In the genomic region with DNA sequence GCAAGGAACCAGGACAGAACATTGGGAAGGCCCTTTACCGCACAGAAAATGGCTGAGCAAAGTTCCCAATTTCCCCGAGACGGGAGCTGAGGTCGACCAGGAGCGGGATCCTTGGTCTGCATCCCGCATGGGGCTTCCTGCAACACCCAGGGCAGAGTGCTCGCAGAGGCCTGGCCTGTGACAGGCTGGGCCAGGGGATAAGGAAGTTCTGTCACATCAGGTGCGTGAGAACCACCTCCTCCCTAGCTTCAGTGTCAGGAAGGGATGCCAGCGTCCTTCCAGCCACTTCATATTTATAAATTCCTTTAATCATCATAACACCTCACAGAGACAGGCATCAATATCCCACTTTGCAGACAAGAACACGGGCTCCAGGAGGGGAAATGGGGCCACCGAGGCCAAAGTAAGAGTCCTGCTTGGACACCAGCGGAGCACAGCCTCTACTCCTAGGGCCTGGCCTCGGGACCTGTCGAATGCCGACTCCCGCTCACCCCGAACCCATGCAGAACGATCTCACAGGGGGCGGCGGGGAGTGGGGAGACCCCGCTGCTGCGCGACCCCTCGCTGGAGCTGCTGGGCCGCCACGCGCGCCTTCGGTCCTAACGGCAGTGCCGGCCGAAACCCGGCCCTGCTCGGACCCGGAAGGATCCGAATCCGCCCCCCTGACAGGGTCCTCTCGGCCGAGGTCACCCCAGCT, we compare ENCODE assay signal across 8 cellular contexts. TPM values are rescaled to one million over a fixed set of nuclear protein-coding genes. Genes with fewer than 3 reads are reported as not detected.
DNase-seq lines count a peak whose midpoint lies in the region; ATAC-seq and TF ChIP-seq lines count a peak whose summit lies in the region.

No MANE protein-coding gene starts in this region.

- H3K4me2 ChIP-seq in osteoblast (ENCODE audit: insufficient read depth, low read length), result peak overlapping the region; percentile 90

- no peaks in the 10 kb centered on the region for H3K9me3 ChIP-seq in osteoblast (ENCODE audit: low read depth, low read length)

- POLR2A ChIA-PET in activated CD4-positive, alpha-beta memory T cell treated with anti-CD3 and anti-CD28 coated beads, Interleukin-2, amount 10 ng/mL, durations not matched to agents 7 days and 5 days (lab: Charles Lee), result interaction anchor here (0.6 to 4.4 kb wide), 28 partner anchors 9 to 487 kb away, joined by 3 to 51 read pairs (median 5); a partner anchor contains a TSS

- peaks cover 33% of the 10 kb centered on the region for H3K4me1 ChIP-seq in osteoblast (ENCODE audit: insufficient read depth, low read length)

- CTCF ChIA-PET in activated CD4-positive, alpha-beta memory T cell treated with anti-CD3 and anti-CD28 coated beads, Interleukin-2, amount 10 ng/mL, durations not matched to agents 7 days and 5 days (lab: Charles Lee), result interaction anchor here (0.8 to 2.5 kb wide), 13 partner anchors 10 to 312 kb away, joined by 3 to 9 read pairs (median 5); a partner anchor contains a TSS

- H3K4me3 ChIP-seq in GM08714 (ENCODE audit: low read length) (peak overlapping the region; percentile 84), fibroblast of mammary gland (ENCODE audit: control insufficient read depth, low read depth, low read length) (peak overlapping the region; percentile 95), osteoblast (ENCODE audit: insufficient read depth, low read length) (peak overlapping the region; percentile 99)

- peak overlapping the region; percentile 53 for H2AFZ ChIP-seq in osteoblast (ENCODE audit: low read length)

- H3K4me3 Mint-ChIP-seq in activated CD4-positive, alpha-beta memory T cell treated with anti-CD3 and anti-CD28 coated beads, Interleukin-2, amount 10 ng/mL, durations not matched to agents 7 days and 5 days, result peak overlapping the region; percentile 96

- H3K27me3 Mint-ChIP-seq in activated CD4-positive, alpha-beta memory T cell treated with anti-CD3 and anti-CD28 coated beads, Interleukin-2, amount 10 ng/mL, durations not matched to agents 7 days and 5 days, result no peaks in the 10 kb centered on the region

- no peaks in the 10 kb centered on the region for H3K9me3 Mint-ChIP-seq in activated CD4-positive, alpha-beta memory T cell treated with anti-CD3 and anti-CD28 coated beads, Interleukin-2, amount 10 ng/mL, durations not matched to agents 7 days and 5 days

- ATAC-seq in HG03066 (IDR thresholded peaks at IDR 0.05; ENCODE audit: low read depth, unreplicated experiment) (peak; percentile 19), GM21360 (IDR thresholded peaks at IDR 0.05; ENCODE audit: unreplicated experiment) (no peak), HG02938 (IDR thresholded peaks at IDR 0.05; ENCODE audit: unreplicated experiment) (no peak)

- no peak for TF ChIP-seq CTCF in fibroblast of mammary gland (conservative IDR thresholded peaks at IDR 0.05; ENCODE audit: control insufficient read depth, insufficient read depth, low read depth, low read length)
- no peak for TF ChIP-seq CTCF in osteoblast (IDR thresholded peaks at IDR 0.05; ENCODE audit: extremely low read depth, low read depth, low read length)

- peak overlapping the region; percentile 99 for H3K27ac ChIP-seq in osteoblast (ENCODE audit: low read depth, low read length)

- H3K79me2 ChIP-seq in osteoblast (ENCODE audit: insufficient read depth, low read length), result peaks cover 83% of the 10 kb centered on the region

- H3K36me3 Mint-ChIP-seq in activated CD4-positive, alpha-beta memory T cell treated with anti-CD3 and anti-CD28 coated beads, Interleukin-2, amount 10 ng/mL, durations not matched to agents 7 days and 5 days (ENCODE audit: low read depth), result peaks cover 55% of the 10 kb centered on the region

- H3K36me3 ChIP-seq in osteoblast (ENCODE audit: insufficient read depth, low read length), result peaks cover 55% of the 10 kb centered on the region

- no peaks in the 10 kb centered on the region for H3K27me3 ChIP-seq in osteoblast (ENCODE audit: insufficient read depth, low read length)

- DNase-seq in activated CD4-positive, alpha-beta memory T cell treated with anti-CD3 and anti-CD28 coated beads, Interleukin-2, amount 10 ng/mL, durations not matched to agents 7 days and 5 days, result peak; percentile 36
- DNase-seq in fibroblast of mammary gland (ENCODE audit: low read depth), result peak; percentile 16
- DNase-seq in osteoblast (ENCODE audit: insufficient read length, low spot score, missing footprints), result peak; percentile 95
- no peak for DNase-seq in GDM1 (lab: John Stamatoyannopoulos, UW)

- peaks cover 72% of the 10 kb centered on the region for H4K20me1 ChIP-seq in osteoblast (ENCODE audit: insufficient read depth, low read length)

- peak overlapping the region; percentile 100 for H3K27ac Mint-ChIP-seq in activated CD4-positive, alpha-beta memory T cell treated with anti-CD3 and anti-CD28 coated beads, Interleukin-2, amount 10 ng/mL, durations not matched to agents 7 days and 5 days

- peaks cover 62% of the 10 kb centered on the region for H3K4me1 Mint-ChIP-seq in activated CD4-positive, alpha-beta memory T cell treated with anti-CD3 and anti-CD28 coated beads, Interleukin-2, amount 10 ng/mL, durations not matched to agents 7 days and 5 days

RNA-seq across cellular contexts. Expression of a gene that starts 0.5 kb away (rescaled TPM):
- 10 to 100 TPM; 39.3 to 44.5 TPM for total RNA-seq in activated CD4-positive, alpha-beta memory T cell treated with anti-CD3 and anti-CD28 coated beads, Interleukin-2, amount 10 ng/mL, durations not matched to agents 7 days and 5 days
- 24.6 and 25.6 TPM in 2 replicates for total RNA-seq in osteoblast

RNA-seq across cellular contexts. Expression of a gene that starts 0.8 kb away (rescaled TPM):
- total RNA-seq in activated CD4-positive, alpha-beta memory T cell treated with anti-CD3 and anti-CD28 coated beads, Interleukin-2, amount 10 ng/mL, durations not matched to agents 7 days and 5 days, result 100 to 1,000 TPM in 1 of 2 experiments, 10 to 100 TPM in 1; 98.7 to 103 TPM
- total RNA-seq in osteoblast, result 128 and 134 TPM in 2 replicates

RNA-seq across cellular contexts. Expression of a gene that starts 13.8 kb away (rescaled TPM):
- not detected for total RNA-seq in activated CD4-positive, alpha-beta memory T cell treated with anti-CD3 and anti-CD28 coated beads, Interleukin-2, amount 10 ng/mL, durations not matched to agents 7 days and 5 days
- not detected in 2 replicates for total RNA-seq in osteoblast

RNA-seq across cellular contexts. Expression of a gene that starts 29.5 kb away (rescaled TPM):
- 10 to 100 TPM; 11.6 to 16.3 TPM for total RNA-seq in activated CD4-positive, alpha-beta memory T cell treated with anti-CD3 and anti-CD28 coated beads, Interleukin-2, amount 10 ng/mL, durations not matched to agents 7 days and 5 days
- 10.9 and 11.2 TPM in 2 replicates for total RNA-seq in osteoblast

RNA-seq across cellular contexts. Expression of a gene that starts 30.1 kb away (rescaled TPM):
- total RNA-seq in activated CD4-positive, alpha-beta memory T cell treated with anti-CD3 and anti-CD28 coated beads, Interleukin-2, amount 10 ng/mL, durations not matched to agents 7 days and 5 days, result 100 to 1,000 TPM; 156 to 160 TPM
- 110 and 117 TPM in 2 replicates for total RNA-seq in osteoblast
